8 cellular contexts compared by ENCODE assay signal in the genomic region with DNA sequence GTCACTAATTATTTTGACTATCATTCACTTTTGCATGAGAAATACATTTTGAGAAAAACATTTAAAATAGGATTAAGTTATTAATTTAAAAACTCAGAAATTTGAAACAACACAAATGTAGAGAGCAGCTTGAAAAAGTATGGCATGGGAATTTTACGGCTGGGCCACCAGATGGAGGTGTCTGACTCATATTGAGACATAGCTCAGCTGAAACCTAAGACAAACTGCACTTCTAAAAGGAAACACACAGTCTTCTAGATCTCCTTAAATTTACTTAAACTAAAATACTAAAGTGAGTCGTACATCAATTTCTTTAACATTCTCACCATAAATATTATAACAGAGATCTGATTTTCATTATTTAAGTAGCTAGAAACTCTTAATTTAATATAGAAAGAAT. TPM values are rescaled to one million over a fixed set of nuclear protein-coding genes. Genes with fewer than 3 reads are reported as not detected.
A peak's percentile ranks its signal among the peaks of the same experiment; 100 is the strongest.
DNase-seq lines count a peak whose midpoint lies in the region; ATAC-seq and TF ChIP-seq lines count a peak whose summit lies in the region.

No MANE protein-coding gene starts in this region.

- no peak overlapping the region for H3K4me3 ChIP-seq in KMS-11 (IDR thresholded peaks at IDR 0.05; ENCODE audit: insufficient read depth, low read depth, low read length)

- ATAC-seq in WTC11: peak; percentile 56; the same call in 1 of the 2 replicates
- ATAC-seq in T-helper 17 cell: no peak
- no peak for ATAC-seq in HG02970 (IDR thresholded peaks at IDR 0.05; ENCODE audit: low FRiP score, unreplicated experiment)

- DNase-seq in AG20443 (ENCODE audit: low spot score): peak; percentile 59
- peak; percentile 12 for DNase-seq in WTC11 (ENCODE audit: low spot score)
- peak; percentile 68 for DNase-seq in kidney glomerular epithelial cell (lab: John Stamatoyannopoulos, UW)
- no peak for DNase-seq in NCI-H774 (lab: John Stamatoyannopoulos, UW)
- DNase-seq in stimulated activated CD4-positive, alpha-beta T cell treated with anti-CD3 and anti-CD28 coated beads, Interleukin-1b, Interleukin-23, amount 100 ng/mL, for 48 hours: no peak
- no peak for DNase-seq in T-helper 17 cell

- H3K27me3 Mint-ChIP-seq in WTC11 (ENCODE audit: low read depth) (no peaks in the 10 kb centered on the region), T-helper 17 cell (no peaks in the 10 kb centered on the region)

- H3K9me3 ChIP-seq in T-helper 17 cell (ENCODE audit: control insufficient read depth, low read length, poor library complexity, severe bottlenecking): no peaks in the 10 kb centered on the region

- H3K4me1 Mint-ChIP-seq in WTC11: peaks cover 11% of the 10 kb centered on the region
- H3K4me1 Mint-ChIP-seq in T-helper 17 cell: no peaks in the 10 kb centered on the region

- TF ChIP-seq CTCF in KMS-11 (conservative IDR thresholded peaks at IDR 0.05; ENCODE audit: low read depth, low read length) (0 out of 2 replicates have a peak, but pooled peaks have one; percentile 19), WTC11 (IDR thresholded peaks at IDR 0.05) (no peak)

- no peaks in the 10 kb centered on the region for H4K20me1 ChIP-seq in KMS-11 (ENCODE audit: insufficient read depth)

- no peak overlapping the region for H3K27ac ChIP-seq in KMS-11

- H3K79me2 ChIP-seq in KMS-11 (ENCODE audit: insufficient read depth, low read depth): no peaks in the 10 kb centered on the region

- POLR2A ChIA-PET in WTC11 (lab: Charles Lee): no interaction called here

- no peaks in the 10 kb centered on the region for H3K4me1 ChIP-seq in KMS-11 (ENCODE audit: low read depth, poor library complexity, severe bottlenecking)

- no peak overlapping the region for H3K9ac ChIP-seq in KMS-11

- H3K9me3 Mint-ChIP-seq in WTC11: no peaks in the 10 kb centered on the region

- H2AFZ ChIP-seq in KMS-11 (ENCODE audit: low read depth): no peak overlapping the region

- H3K36me3 ChIP-seq in KMS-11 (ENCODE audit: insufficient read depth): no peaks in the 10 kb centered on the region

- CTCF ChIA-PET in WTC11 (lab: Charles Lee): interaction anchor here (0.6 to 1.8 kb wide), 5 partner anchors 9 to 941 kb away, joined by 3 to 8 read pairs (median 7); no protein-coding TSS in a partner anchor

- H3K36me3 Mint-ChIP-seq in WTC11 (no peaks in the 10 kb centered on the region), T-helper 17 cell (ENCODE audit: low read depth) (no peaks in the 10 kb centered on the region)

- H3K27ac Mint-ChIP-seq in WTC11 (0 out of 2 replicates have a peak overlapping the region, but pooled peaks have one; percentile 57), T-helper 17 cell (no peak overlapping the region)

- H3K4me3 Mint-ChIP-seq in WTC11: no peak overlapping the region
- no peak overlapping the region for H3K4me3 Mint-ChIP-seq in T-helper 17 cell

- no peak overlapping the region for H3K4me2 ChIP-seq in KMS-11

- no peaks in the 10 kb centered on the region for H3K27me3 ChIP-seq in KMS-11 (ENCODE audit: insufficient read depth, low read depth)

TF ChIP-seq in WTC11, 78 proteins besides CTCF, POLR2A, EP300 and RAD21:
- TF ChIP-seq NR1H2 (CRISPR knock-in tag; IDR thresholded peaks at IDR 0.05) (no peak), ZNF317 (CRISPR knock-in tag; IDR thresholded peaks at IDR 0.05; ENCODE audit: borderline replicate concordance, low read depth) (no peak), JUN (CRISPR knock-in tag; IDR thresholded peaks at IDR 0.05) (no peak), GRHL2 (CRISPR knock-in tag; IDR thresholded peaks at IDR 0.05; ENCODE audit: insufficient replicate concordance, severe bottlenecking) (no peak), KAT7 (CRISPR knock-in tag; IDR thresholded peaks at IDR 0.05; ENCODE audit: borderline replicate concordance) (no peak), ZNF219 (CRISPR knock-in tag; IDR thresholded peaks at IDR 0.05; ENCODE audit: borderline replicate concordance) (no peak), RORB (CRISPR knock-in tag; IDR thresholded peaks at IDR 0.05) (no peak), ELF4 (CRISPR knock-in tag; IDR thresholded peaks at IDR 0.05; ENCODE audit: low read depth) (no peak), ZNF138 (CRISPR knock-in tag; conservative IDR thresholded peaks at IDR 0.05) (no peak), CREB1 (CRISPR knock-in tag; IDR thresholded peaks at IDR 0.05) (no peak)
- TF ChIP-seq, protein P1, sequence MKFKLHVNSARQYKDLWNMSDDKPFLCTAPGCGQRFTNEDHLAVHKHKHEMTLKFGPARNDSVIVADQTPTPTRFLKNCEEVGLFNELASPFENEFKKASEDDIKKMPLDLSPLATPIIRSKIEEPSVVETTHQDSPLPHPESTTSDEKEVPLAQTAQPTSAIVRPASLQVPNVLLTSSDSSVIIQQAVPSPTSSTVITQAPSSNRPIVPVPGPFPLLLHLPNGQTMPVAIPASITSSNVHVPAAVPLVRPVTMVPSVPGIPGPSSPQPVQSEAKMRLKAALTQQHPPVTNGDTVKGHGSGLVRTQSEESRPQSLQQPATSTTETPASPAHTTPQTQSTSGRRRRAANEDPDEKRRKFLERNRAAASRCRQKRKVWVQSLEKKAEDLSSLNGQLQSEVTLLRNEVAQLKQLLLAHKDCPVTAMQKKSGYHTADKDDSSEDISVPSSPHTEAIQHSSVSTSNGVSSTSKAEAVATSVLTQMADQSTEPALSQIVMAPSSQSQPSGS (CRISPR knock-in tag; IDR thresholded peaks at IDR 0.05; ENCODE audit: borderline replicate concordance, low read depth): no peak
- TF ChIP-seq, protein P2, sequence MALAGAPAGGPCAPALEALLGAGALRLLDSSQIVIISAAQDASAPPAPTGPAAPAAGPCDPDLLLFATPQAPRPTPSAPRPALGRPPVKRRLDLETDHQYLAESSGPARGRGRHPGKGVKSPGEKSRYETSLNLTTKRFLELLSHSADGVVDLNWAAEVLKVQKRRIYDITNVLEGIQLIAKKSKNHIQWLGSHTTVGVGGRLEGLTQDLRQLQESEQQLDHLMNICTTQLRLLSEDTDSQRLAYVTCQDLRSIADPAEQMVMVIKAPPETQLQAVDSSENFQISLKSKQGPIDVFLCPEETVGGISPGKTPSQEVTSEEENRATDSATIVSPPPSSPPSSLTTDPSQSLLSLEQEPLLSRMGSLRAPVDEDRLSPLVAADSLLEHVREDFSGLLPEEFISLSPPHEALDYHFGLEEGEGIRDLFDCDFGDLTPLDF (CRISPR knock-in tag; IDR thresholded peaks at IDR 0.05): no peak
- TF ChIP-seq, protein P3, sequence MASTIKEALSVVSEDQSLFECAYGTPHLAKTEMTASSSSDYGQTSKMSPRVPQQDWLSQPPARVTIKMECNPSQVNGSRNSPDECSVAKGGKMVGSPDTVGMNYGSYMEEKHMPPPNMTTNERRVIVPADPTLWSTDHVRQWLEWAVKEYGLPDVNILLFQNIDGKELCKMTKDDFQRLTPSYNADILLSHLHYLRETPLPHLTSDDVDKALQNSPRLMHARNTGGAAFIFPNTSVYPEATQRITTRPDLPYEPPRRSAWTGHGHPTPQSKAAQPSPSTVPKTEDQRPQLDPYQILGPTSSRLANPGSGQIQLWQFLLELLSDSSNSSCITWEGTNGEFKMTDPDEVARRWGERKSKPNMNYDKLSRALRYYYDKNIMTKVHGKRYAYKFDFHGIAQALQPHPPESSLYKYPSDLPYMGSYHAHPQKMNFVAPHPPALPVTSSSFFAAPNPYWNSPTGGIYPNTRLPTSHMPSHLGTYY (CRISPR knock-in tag; IDR thresholded peaks at IDR 0.05): no peak
- TF ChIP-seq, protein P4, sequence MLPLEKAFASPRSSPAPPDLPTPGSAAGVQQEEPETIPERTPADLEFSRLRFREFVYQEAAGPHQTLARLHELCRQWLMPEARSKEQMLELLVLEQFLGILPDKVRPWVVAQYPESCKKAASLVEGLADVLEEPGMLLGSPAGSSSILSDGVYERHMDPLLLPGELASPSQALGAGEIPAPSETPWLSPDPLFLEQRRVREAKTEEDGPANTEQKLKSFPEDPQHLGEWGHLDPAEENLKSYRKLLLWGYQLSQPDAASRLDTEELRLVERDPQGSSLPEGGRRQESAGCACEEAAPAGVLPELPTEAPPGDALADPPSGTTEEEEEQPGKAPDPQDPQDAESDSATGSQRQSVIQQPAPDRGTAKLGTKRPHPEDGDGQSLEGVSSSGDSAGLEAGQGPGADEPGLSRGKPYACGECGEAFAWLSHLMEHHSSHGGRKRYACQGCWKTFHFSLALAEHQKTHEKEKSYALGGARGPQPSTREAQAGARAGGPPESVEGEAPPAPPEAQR (CRISPR knock-in tag; IDR thresholded peaks at IDR 0.05): no peak
TF ChIP-seq in WTC11: peak in this region for 0.

RNA-seq across cellular contexts. Expression of a gene that starts 41.9 kb away (rescaled TPM):
- 0.60 to 0.76 TPM (median 0.70 TPM) in 3 replicates for total RNA-seq in WTC11 (2021)
- total RNA-seq in T-helper 17 cell: not detected

Comparison
In these comparisons a context has a peak if more than half of its experiments do, and no peak if none do; other contexts are left out.
1. DNase-seq: peak in AG20443 (single experiment), WTC11 (single experiment) and kidney glomerular epithelial cell (single experiment); none in NCI-H774 (single experiment), stimulated activated CD4-positive, alpha-beta T cell treated with anti-CD3 and anti-CD28 coated beads, Interleukin-1b, Interleukin-23, amount 100 ng/mL, for 48 hours (single experiment) and T-helper 17 cell (0 of 3).